In genomic region chr1:180778782-180779398, GRCh38 we compare ENCODE assay signal across 8 cellular contexts.
DNase-seq lines count a peak whose midpoint lies in the region; ATAC-seq and TF ChIP-seq lines count a peak whose summit lies in the region.

No MANE protein-coding gene starts in this region.

- no peak overlapping the region for H3K4me3 ChIP-seq in fibroblast of pulmonary artery (replicated peaks; ENCODE audit: low read depth, low read length)

- intact Hi-C loops in cardiac septum (cut with DNase I): no loop called here

- in situ Hi-C loops in ACHN (cut with HindIII; ENCODE audit: low pct_ligation_motif_present, low pct_unique_long_range_greater_than_20kb, low sequenced_read_pairs): no loop called here

- DNase-seq in ACHN (peak; percentile 33), NCI-H69 (lab: John Stamatoyannopoulos, UW) (peak; percentile 70), fibroblast of pulmonary artery (ENCODE audit: low read depth) (peak; percentile 2), medulla oblongata (ENCODE audit: extremely low spot score) (no peak), foreskin melanocyte (no peak), cardiac septum (ENCODE audit: low spot score) (no peak)

- ATAC-seq in GM19035 (IDR thresholded peaks at IDR 0.05; ENCODE audit: unreplicated experiment): no peak

- peak; percentile 71 for TF ChIP-seq CTCF in GM12872 (IDR thresholded peaks at IDR 0.05; ENCODE audit: insufficient read depth, low read depth, low read length)
- TF ChIP-seq CTCF in fibroblast of pulmonary artery (IDR thresholded peaks at IDR 0.05; ENCODE audit: low read length, missing control alignments): peak; percentile 41

Comparison
In these comparisons a context has a peak if more than half of its experiments do, and no peak if none do; other contexts are left out.
1. DNase-seq: peak in ACHN (single experiment), NCI-H69 (single experiment) and fibroblast of pulmonary artery (single experiment); none in medulla oblongata (single experiment), foreskin melanocyte (single experiment) and cardiac septum (single experiment).